In the genomic region with DNA sequence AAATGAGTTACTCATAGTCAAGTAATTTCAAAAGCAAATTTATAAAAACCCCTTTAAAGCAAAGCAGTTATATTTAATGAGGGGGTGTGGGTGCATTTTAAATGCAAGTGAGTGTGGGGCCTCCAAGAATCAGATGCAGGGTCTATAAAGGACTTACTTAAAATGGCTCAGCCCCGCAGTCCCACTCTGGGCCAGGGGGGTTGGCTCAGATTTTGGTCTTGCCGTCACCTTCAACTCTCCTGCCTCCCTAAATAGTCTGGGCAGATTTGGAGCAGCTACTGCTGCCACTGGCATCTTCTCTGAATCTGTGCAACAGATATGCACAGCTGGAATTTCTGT, we compare ENCODE assay signal across 2 cellular contexts.
TF ChIP-seq lines count a peak whose summit lies in the region.

No MANE protein-coding gene starts in this region.

TF ChIP-seq in HepG2, 621 proteins besides CTCF, POLR2A, EP300 and RAD21:
- TF ChIP-seq, protein P1, sequence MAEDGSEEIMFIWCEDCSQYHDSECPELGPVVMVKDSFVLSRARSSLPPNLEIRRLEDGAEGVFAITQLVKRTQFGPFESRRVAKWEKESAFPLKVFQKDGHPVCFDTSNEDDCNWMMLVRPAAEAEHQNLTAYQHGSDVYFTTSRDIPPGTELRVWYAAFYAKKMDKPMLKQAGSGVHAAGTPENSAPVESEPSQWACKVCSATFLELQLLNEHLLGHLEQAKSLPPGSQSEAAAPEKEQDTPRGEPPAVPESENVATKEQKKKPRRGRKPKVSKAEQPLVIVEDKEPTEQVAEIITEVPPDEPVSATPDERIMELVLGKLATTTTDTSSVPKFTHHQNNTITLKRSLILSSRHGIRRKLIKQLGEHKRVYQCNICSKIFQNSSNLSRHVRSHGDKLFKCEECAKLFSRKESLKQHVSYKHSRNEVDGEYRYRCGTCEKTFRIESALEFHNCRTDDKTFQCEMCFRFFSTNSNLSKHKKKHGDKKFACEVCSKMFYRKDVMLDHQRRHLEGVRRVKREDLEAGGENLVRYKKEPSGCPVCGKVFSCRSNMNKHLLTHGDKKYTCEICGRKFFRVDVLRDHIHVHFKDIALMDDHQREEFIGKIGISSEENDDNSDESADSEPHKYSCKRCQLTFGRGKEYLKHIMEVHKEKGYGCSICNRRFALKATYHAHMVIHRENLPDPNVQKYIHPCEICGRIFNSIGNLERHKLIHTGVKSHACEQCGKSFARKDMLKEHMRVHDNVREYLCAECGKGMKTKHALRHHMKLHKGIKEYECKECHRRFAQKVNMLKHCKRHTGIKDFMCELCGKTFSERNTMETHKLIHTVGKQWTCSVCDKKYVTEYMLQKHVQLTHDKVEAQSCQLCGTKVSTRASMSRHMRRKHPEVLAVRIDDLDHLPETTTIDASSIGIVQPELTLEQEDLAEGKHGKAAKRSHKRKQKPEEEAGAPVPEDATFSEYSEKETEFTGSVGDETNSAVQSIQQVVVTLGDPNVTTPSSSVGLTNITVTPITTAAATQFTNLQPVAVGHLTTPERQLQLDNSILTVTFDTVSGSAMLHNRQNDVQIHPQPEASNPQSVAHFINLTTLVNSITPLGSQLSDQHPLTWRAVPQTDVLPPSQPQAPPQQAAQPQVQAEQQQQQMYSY (CRISPR knock-in tag; IDR thresholded peaks at IDR 0.05): no peak

TF ChIP-seq in SK-N-SH, 30 proteins besides CTCF, POLR2A, EP300 and RAD21:
- TF ChIP-seq, protein P2, sequence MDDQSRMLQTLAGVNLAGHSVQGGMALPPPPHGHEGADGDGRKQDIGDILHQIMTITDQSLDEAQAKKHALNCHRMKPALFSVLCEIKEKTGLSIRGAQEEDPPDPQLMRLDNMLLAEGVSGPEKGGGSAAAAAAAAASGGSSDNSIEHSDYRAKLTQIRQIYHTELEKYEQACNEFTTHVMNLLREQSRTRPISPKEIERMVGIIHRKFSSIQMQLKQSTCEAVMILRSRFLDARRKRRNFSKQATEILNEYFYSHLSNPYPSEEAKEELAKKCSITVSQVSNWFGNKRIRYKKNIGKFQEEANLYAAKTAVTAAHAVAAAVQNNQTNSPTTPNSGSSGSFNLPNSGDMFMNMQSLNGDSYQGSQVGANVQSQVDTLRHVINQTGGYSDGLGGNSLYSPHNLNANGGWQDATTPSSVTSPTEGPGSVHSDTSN (IDR thresholded peaks at IDR 0.05): no peak
- TF ChIP-seq NRF1 (IDR thresholded peaks at IDR 0.05; ENCODE audit: low read depth, low read length): no peak
